26 cellular contexts compared by ENCODE assay signal in genomic region chr1:4121834-4122512, GRCh38.
"Had no signal": no experiment of that assay in that cellular context is flagged by ENCODE, and none has a peak within 500 bp of the region (broad histone marks: within the 10 kb centered on the region; RNA-seq: fewer than 3 reads in every experiment).

No MANE protein-coding gene starts in this region.

- H2AFZ ChIP-seq: neural progenitor cell had no signal

- ATAC-seq: esophagus mucosa; gastrocnemius medialis; left ventricle myocardium superior; lower lobe of right lung; mucosa of descending colon; pancreas; right lobe of liver; stimulated activated memory B cell treated with anti-CD40 and anti-IgM and Interleukin-4, amounts not matched to agents 10 μg/mL and 1 μg/mL and 100 μg/mL, for 72 hours; stimulated activated naive CD8-positive, alpha-beta T cell treated with anti-CD3 and anti-CD28 coated beads, Interleukin-15, Interleukin-2, amounts not matched to agents 100 U/mL and 50 U/mL, for 24 hours; upper lobe of right lung had no signal

- H3K9me3 Mint-ChIP-seq: dendritic cell treated with granulocyte-macrophage colony-stimulating factor and Interleukin-4, amounts not matched to agents 40 ng/mL and 50 ng/mL, for 4 days; endodermal cell; mesothelial cell of epicardium; nephron; neural progenitor cell; stimulated activated memory B cell treated with anti-CD40 and anti-IgM and Interleukin-4, amounts not matched to agents 10 μg/mL and 1 μg/mL and 100 μg/mL, for 72 hours had no signal

- H3K36me3 ChIP-seq: gastrocnemius medialis, lower lobe of right lung, neural progenitor cell, pancreas, right lobe of liver, thoracic aorta, tibial nerve, upper lobe of right lung, uterus had no signal

- H3K4me3 ChIP-seq: gastrocnemius medialis, lower lobe of right lung, mucosa of descending colon, neural progenitor cell, pancreas, right lobe of liver, thoracic aorta, tibial nerve, upper lobe of right lung, uterus had no signal

- H3K4me1 ChIP-seq: gastrocnemius medialis, lower lobe of right lung, neural progenitor cell, pancreas, right lobe of liver, tibial nerve, upper lobe of right lung, uterus had no signal

- H3K27me3 ChIP-seq: gastrocnemius medialis, neural progenitor cell, pancreas, right lobe of liver, tibial nerve, uterus had no signal

- H3K4me2 ChIP-seq: neural progenitor cell had no signal

- DNase-seq: effector CD8-positive, alpha-beta T cell; endodermal cell; foreskin fibroblast; gastrocnemius medialis; left ventricle myocardium superior; lower lobe of right lung; mucosa of descending colon; naive B cell; nucleus accumbens; stimulated activated CD4-positive, alpha-beta T cell treated with anti-CD3 and anti-CD28 coated beads, Interleukin-4, amount 100 ng/mL, for 4 hours; stimulated activated naive CD8-positive, alpha-beta T cell treated with anti-CD3 and anti-CD28 coated beads, Interleukin-15, Interleukin-2, amounts not matched to agents 100 U/mL and 50 U/mL, for 24 hours; substantia nigra; upper lobe of right lung; uterus had no signal

- H3K36me3 Mint-ChIP-seq: mesothelial cell of epicardium; naive B cell; neural progenitor cell; stimulated activated memory B cell treated with anti-CD40 and anti-IgM and Interleukin-4, amounts not matched to agents 10 μg/mL and 1 μg/mL and 100 μg/mL, for 72 hours had no signal

- H3K27me3 Mint-ChIP-seq: dendritic cell treated with granulocyte-macrophage colony-stimulating factor and Interleukin-4, amounts not matched to agents 40 ng/mL and 50 ng/mL, for 4 days; stimulated activated memory B cell treated with anti-CD40 and anti-IgM and Interleukin-4, amounts not matched to agents 10 μg/mL and 1 μg/mL and 100 μg/mL, for 72 hours had no signal

- H3K27ac Mint-ChIP-seq: dendritic cell treated with granulocyte-macrophage colony-stimulating factor and Interleukin-4, amounts not matched to agents 40 ng/mL and 50 ng/mL, for 4 days; endodermal cell; mesothelial cell of epicardium; naive B cell; nephron; neural progenitor cell; progenitor cell of endocrine pancreas; stimulated activated memory B cell treated with anti-CD40 and anti-IgM and Interleukin-4, amounts not matched to agents 10 μg/mL and 1 μg/mL and 100 μg/mL, for 72 hours had no signal

- H3K27ac ChIP-seq: epithelial cell of prostate, gastrocnemius medialis, lower lobe of right lung, neural progenitor cell, pancreas, right lobe of liver, thoracic aorta, tibial nerve, upper lobe of right lung, uterus had no signal

- H3K4me3 Mint-ChIP-seq: dendritic cell treated with granulocyte-macrophage colony-stimulating factor and Interleukin-4, amounts not matched to agents 40 ng/mL and 50 ng/mL, for 4 days; endodermal cell; mesothelial cell of epicardium; naive B cell; nephron; neural progenitor cell; stimulated activated memory B cell treated with anti-CD40 and anti-IgM and Interleukin-4, amounts not matched to agents 10 μg/mL and 1 μg/mL and 100 μg/mL, for 72 hours had no signal

- H3K4me1 Mint-ChIP-seq: mesothelial cell of epicardium; nephron; stimulated activated memory B cell treated with anti-CD40 and anti-IgM and Interleukin-4, amounts not matched to agents 10 μg/mL and 1 μg/mL and 100 μg/mL, for 72 hours had no signal

- H3K9me3 ChIP-seq: gastrocnemius medialis, lower lobe of right lung, mucosa of descending colon, pancreas, right lobe of liver, thoracic aorta, upper lobe of right lung, uterus had no signal
